8 cellular contexts compared by ENCODE assay signal in genomic region chr19:48468806-48469055, GRCh38.
DNase-seq lines count a peak whose midpoint lies in the region; ATAC-seq and TF ChIP-seq lines count a peak whose summit lies in the region.

No MANE protein-coding gene starts in this region.

- H3K4me1 ChIP-seq in RWPE2 (ENCODE audit: insufficient read depth, poor library complexity, severe bottlenecking) = no peaks in the 10 kb centered on the region

- H3K27ac ChIP-seq in RWPE2 (ENCODE audit: poor library complexity, severe bottlenecking) = peak overlapping the region; percentile 79

- peaks cover 33% of the 10 kb centered on the region for H3K36me3 ChIP-seq in RWPE2 (ENCODE audit: low read depth)

- H3K9me3 ChIP-seq in RWPE2 (ENCODE audit: severe bottlenecking) = no peaks in the 10 kb centered on the region

- no peaks in the 10 kb centered on the region for H3K27me3 ChIP-seq in RWPE2 (ENCODE audit: insufficient read depth, poor library complexity, severe bottlenecking)

- ATAC-seq in RWPE2 (ENCODE audit: low read depth) (no peak; the same call in 2 of the 3 replicates), GM18498 (IDR thresholded peaks at IDR 0.05; ENCODE audit: unreplicated experiment) (no peak)

- DNase-seq in GM12864 (ENCODE audit: low read depth) (no peak), RWPE2 (ENCODE audit: low spot score) (no peak), fibroblast of mammary gland (ENCODE audit: low read depth) (no peak), retina (peak; percentile 100), glomerular visceral epithelial cell (ENCODE audit: extremely low spot score) (no peak), hypothalamus (lab: John Stamatoyannopoulos, UW) (no peak)
- no peak for DNase-seq in activated CD4-positive, alpha-beta T cell treated with anti-CD3 and anti-CD28 coated beads, Interleukin-2, amount 50 U/mL, for 1 hour

- TF ChIP-seq CTCF in GM12864 (IDR thresholded peaks at IDR 0.05; ENCODE audit: low read depth, low read length, missing control alignments) (no peak), RWPE2 (IDR thresholded peaks at IDR 0.05; ENCODE audit: poor library complexity, severe bottlenecking) (no peak), fibroblast of mammary gland (conservative IDR thresholded peaks at IDR 0.05; ENCODE audit: control insufficient read depth, insufficient read depth, low read depth, low read length) (no peak)

- H3K4me3 ChIP-seq in GM12864 (ENCODE audit: low read depth, low read length) (peak overlapping the region; percentile 48), RWPE2 (ENCODE audit: severe bottlenecking) (peak overlapping the region; percentile 12), fibroblast of mammary gland (ENCODE audit: control insufficient read depth, low read depth, low read length) (peak overlapping the region; percentile 48)
